ENCODE assay signal across 9 cellular contexts in the genomic region with DNA sequence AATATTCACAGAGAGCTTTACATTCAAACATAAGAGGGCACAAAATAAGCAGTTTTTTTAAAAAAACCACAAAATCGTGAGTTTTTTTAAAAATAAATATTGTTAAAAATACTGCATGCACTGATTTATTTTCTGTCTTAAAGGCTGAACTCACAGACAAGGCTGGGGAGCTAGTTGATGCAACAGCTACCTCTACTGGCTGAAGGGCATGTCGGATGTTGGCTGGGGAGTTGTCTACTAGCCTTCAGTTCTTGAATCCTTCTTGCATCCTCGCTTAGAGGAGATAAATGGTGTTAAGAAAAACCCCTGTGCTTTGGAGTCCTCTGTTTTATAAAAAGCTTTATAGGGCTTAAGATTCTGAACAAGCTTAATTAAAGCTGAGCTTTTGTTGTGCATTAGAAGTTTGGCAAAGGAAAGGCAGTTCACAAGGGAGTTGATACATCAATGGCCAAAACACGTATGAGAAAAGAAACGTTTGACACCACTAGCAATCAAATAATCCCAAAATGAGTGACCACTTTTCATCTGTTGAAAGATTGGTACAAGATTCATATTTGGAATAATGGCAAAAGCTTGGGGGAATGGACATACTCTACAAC.
A peak's percentile ranks its signal among the peaks of the same experiment; 100 is the strongest.
DNase-seq lines count a peak whose midpoint lies in the region; ATAC-seq and TF ChIP-seq lines count a peak whose summit lies in the region.
"Had no signal": no experiment of that assay in that cellular context is flagged by ENCODE, and none has a peak within 500 bp of the region (broad histone marks: within the 10 kb centered on the region; RNA-seq: fewer than 3 reads in every experiment).

No MANE protein-coding gene starts in this region.

- TF ChIP-seq EP300 in gastroesophageal sphincter (IDR thresholded peaks at IDR 0.05) (no peak), ovary (IDR thresholded peaks at IDR 0.05) (no peak)

- no peak overlapping the region for H3K4me3 Mint-ChIP-seq in activated T-helper 17 cell treated with anti-CD3 and anti-CD28 coated beads, Interleukin-2, amount 50 U/mL, for 72 hours
- H3K4me3 Mint-ChIP-seq: T-cell had no signal

- H3K36me3 Mint-ChIP-seq in activated T-helper 17 cell treated with anti-CD3 and anti-CD28 coated beads, Interleukin-2, amount 50 U/mL, for 72 hours (ENCODE audit: low read depth) = peaks cover 97% of the 10 kb centered on the region

- H3K4me3 ChIP-seq in H7 (ENCODE audit: insufficient read depth, low read depth, low read length) = no peak overlapping the region
- no peak overlapping the region for H3K4me3 ChIP-seq in WERI-Rb-1 (ENCODE audit: low read depth, low read length)
- no peak overlapping the region for H3K4me3 ChIP-seq in gastroesophageal sphincter
- H3K4me3 ChIP-seq in ovary = no peak overlapping the region

- no peaks in the 10 kb centered on the region for H3K9me3 ChIP-seq in WERI-Rb-1 (ENCODE audit: severe bottlenecking)
- no peaks in the 10 kb centered on the region for H3K9me3 ChIP-seq in gastroesophageal sphincter
- no peaks in the 10 kb centered on the region for H3K9me3 ChIP-seq in ovary

- no peaks in the 10 kb centered on the region for H3K4me1 Mint-ChIP-seq in activated T-helper 17 cell treated with anti-CD3 and anti-CD28 coated beads, Interleukin-2, amount 50 U/mL, for 72 hours
- H3K4me1 Mint-ChIP-seq: T-cell had no signal

- H3K27me3 ChIP-seq in H7 (ENCODE audit: control insufficient read depth, insufficient read depth, low read length) = no peaks in the 10 kb centered on the region
- no peaks in the 10 kb centered on the region for H3K27me3 ChIP-seq in WERI-Rb-1 (ENCODE audit: insufficient read depth, low read depth, severe bottlenecking)
- no peaks in the 10 kb centered on the region for H3K27me3 ChIP-seq in gastroesophageal sphincter
- H3K27me3 ChIP-seq in ovary = no peaks in the 10 kb centered on the region

- DNase-seq in COLO829 (ENCODE audit: low spot score) (peak; percentile 55), H7 (peak; percentile 71), NCI-H2081 (lab: John Stamatoyannopoulos, UW) (peak; percentile 75 to 79), WERI-Rb-1 (peak; percentile 77), ovary (peak; percentile 39 to 54 (median 48))

- TF ChIP-seq POLR2A in gastroesophageal sphincter (IDR thresholded peaks at IDR 0.05) (no peak), ovary (IDR thresholded peaks at IDR 0.05) (no peak)

- H3K27ac ChIP-seq in WERI-Rb-1 = no peak overlapping the region
- no peak overlapping the region for H3K27ac ChIP-seq in gastroesophageal sphincter
- H3K27ac ChIP-seq in ovary = no peak overlapping the region

- 21 to 27% methylated on average over 2 to 5 of the region's 5 CpGs for WGBS in gastroesophageal sphincter (ENCODE audit: low coverage in 1 of 2), 2 donors
- 17 to 22% (median 19%) methylated on average over 5 of the region's 5 CpGs for WGBS in ovary, 3 donors

- H3K4me1 ChIP-seq in gastroesophageal sphincter = peaks cover 0 to 5% (median 0%) of the 10 kb centered on the region in 3 donors
- peaks cover 1% of the 10 kb centered on the region for H3K4me1 ChIP-seq in ovary (ENCODE audit: insufficient read depth)

- intact Hi-C loops in ovary (cut with DNase I) = loop anchor here in 1 of 4 donors (10.0 kb wide), 1 partner anchor 323 kb away; no protein-coding TSS in a partner anchor

- no peaks in the 10 kb centered on the region for H3K27me3 Mint-ChIP-seq in activated T-helper 17 cell treated with anti-CD3 and anti-CD28 coated beads, Interleukin-2, amount 50 U/mL, for 72 hours
- H3K27me3 Mint-ChIP-seq: T-cell had no signal

- H3K36me3 ChIP-seq in H7 (replicated peaks; ENCODE audit: control insufficient read depth, insufficient read depth, low read length) (peaks cover 2% of the 10 kb centered on the region), WERI-Rb-1 (peaks cover 22% of the 10 kb centered on the region), gastroesophageal sphincter (no peaks in the 10 kb centered on the region), ovary (no peaks in the 10 kb centered on the region)

- ATAC-seq in gastroesophageal sphincter (peak; percentile 55), HG02759 (IDR thresholded peaks at IDR 0.05; ENCODE audit: unreplicated experiment) (no peak)
- no peak for ATAC-seq in activated T-helper 17 cell treated with anti-CD3 and anti-CD28 coated beads, Interleukin-2, amount 50 U/mL, for 72 hours (replicated peaks)
- ATAC-seq: T-cell had no signal

- H3K9me3 Mint-ChIP-seq in activated T-helper 17 cell treated with anti-CD3 and anti-CD28 coated beads, Interleukin-2, amount 50 U/mL, for 72 hours = no peaks in the 10 kb centered on the region
- H3K9me3 Mint-ChIP-seq: T-cell had no signal

- H3K27ac Mint-ChIP-seq in activated T-helper 17 cell treated with anti-CD3 and anti-CD28 coated beads, Interleukin-2, amount 50 U/mL, for 72 hours = no peak overlapping the region
- H3K27ac Mint-ChIP-seq: T-cell had no signal

- peak; percentile 97 for TF ChIP-seq CTCF in WERI-Rb-1 (IDR thresholded peaks at IDR 0.05; ENCODE audit: low read depth, low read length)
- TF ChIP-seq CTCF in gastroesophageal sphincter (IDR thresholded peaks at IDR 0.05) = peak; percentile 37 to 76 (median 41)
- TF ChIP-seq CTCF in ovary (IDR thresholded peaks at IDR 0.05) = peak in 2 of 3 donors; percentile 25 to 58

Comparison
In these comparisons a context has a peak if more than half of its experiments do, and no peak if none do; other contexts are left out.
1. CTCF ChIP-seq: peak in every context shown above with its lines; median percentile 97 in WERI-Rb-1; 42 in ovary; 41 in gastroesophageal sphincter.